1 cellular context compared by ENCODE assay signal in genomic region chr3:29757054-29757777, GRCh38.
TF ChIP-seq lines count a peak whose summit lies in the region.

No MANE protein-coding gene starts in this region.

TF ChIP-seq in SK-N-SH, 30 proteins besides CTCF, POLR2A, EP300 and RAD21 (continued from another document):
- TF ChIP-seq REST (IDR thresholded peaks at IDR 0.05; ENCODE audit: low read depth, low read length) (no peak), SMC3 (IDR thresholded peaks at IDR 0.05; ENCODE audit: low read depth, low read length) (no peak), SIN3A (IDR thresholded peaks at IDR 0.05; ENCODE audit: borderline replicate concordance, low read depth, low read length) (no peak)
